Comparison of ENCODE assay signal across 26 cellular contexts in the genomic region with DNA sequence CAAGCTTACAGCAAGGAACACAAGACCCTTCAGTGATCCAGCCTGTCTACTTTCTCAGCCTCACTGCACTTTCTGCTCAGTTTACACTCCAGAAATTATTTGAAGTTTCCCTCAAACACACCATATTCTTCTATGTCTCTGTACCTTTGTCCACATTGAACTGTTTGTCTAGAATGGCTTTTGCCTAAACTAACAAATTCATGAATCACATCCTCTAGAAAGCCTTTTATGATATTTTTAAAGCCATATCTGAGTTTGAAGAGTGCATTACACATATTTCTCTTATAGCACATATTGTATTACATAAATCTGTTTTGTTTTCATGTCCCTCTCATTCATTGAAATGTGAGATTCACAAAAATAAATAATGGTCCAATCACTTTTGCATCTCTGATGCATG.
"Had no signal": no experiment of that assay in that cellular context is flagged by ENCODE, and none has a peak within 500 bp of the region (broad histone marks: within the 10 kb centered on the region; RNA-seq: fewer than 3 reads in every experiment).

No MANE protein-coding gene starts in this region.

- H3K4me3 ChIP-seq: esophagus squamous epithelium, gastrocnemius medialis, heart right ventricle, left lung, lower lobe of right lung, mucosa of descending colon had no signal

- DNase-seq: cortex of kidney; effector CD8-positive, alpha-beta T cell; effector memory CD8-positive, alpha-beta T cell; endodermal cell; erythroblast; esophagus squamous epithelium; foreskin fibroblast; foreskin melanocyte; gastrocnemius medialis; glutamatergic neuron; head of caudate nucleus; heart right ventricle; hippocampal formation; left cardiac atrium; left lung; left ventricle myocardium superior; lower lobe of right lung; mesenchymal stem cell; mucosa of descending colon; naive B cell; naive thymus-derived CD8-positive, alpha-beta T cell had no signal

- H3K9me3 ChIP-seq: esophagus squamous epithelium, gastrocnemius medialis, heart right ventricle, left lung, lower lobe of right lung, mucosa of descending colon had no signal

- FAIRE-seq: endometrium, islet of Langerhans, keratinocyte had no signal

- H3K27ac ChIP-seq: epithelial cell of prostate, esophagus squamous epithelium, gastrocnemius medialis, heart right ventricle, left lung, lower lobe of right lung had no signal

- H3K4me1 ChIP-seq: esophagus squamous epithelium, gastrocnemius medialis, heart right ventricle, left lung, lower lobe of right lung had no signal

- H3K36me3 ChIP-seq: esophagus squamous epithelium, gastrocnemius medialis, heart right ventricle, left lung, lower lobe of right lung had no signal

- ATAC-seq: effector memory CD8-positive, alpha-beta T cell; esophagus mucosa; gastrocnemius medialis; heart right ventricle; left cardiac atrium; left lung; left ventricle myocardium superior; lower lobe of right lung; mucosa of descending colon; naive thymus-derived CD8-positive, alpha-beta T cell had no signal

- H3K27me3 ChIP-seq: esophagus squamous epithelium, gastrocnemius medialis, heart right ventricle, left lung had no signal
